In genomic region chr12:2783936-2784600, GRCh38 we compare ENCODE assay signal across 8 cellular contexts. TPM values are rescaled to one million over a fixed set of nuclear protein-coding genes. Genes with fewer than 3 reads are reported as not detected.
DNase-seq lines count a peak whose midpoint lies in the region; ATAC-seq and TF ChIP-seq lines count a peak whose summit lies in the region.

No MANE protein-coding gene starts in this region.

- peaks cover 9 to 13% (median 11%) of the 10 kb centered on the region in 4 donors for H3K4me1 Mint-ChIP-seq in CD4-positive, alpha-beta memory T cell
- H3K4me1 Mint-ChIP-seq in neural progenitor cell, result peaks cover 12% of the 10 kb centered on the region

- H3K27me3 ChIP-seq in CD4-positive, alpha-beta memory T cell (ENCODE audit: insufficient read depth, low read length), result no peaks in the 10 kb centered on the region
- peaks cover 10% of the 10 kb centered on the region for H3K27me3 ChIP-seq in HL-60 (ENCODE audit: insufficient read depth, poor library complexity, severe bottlenecking)
- peaks cover 37% of the 10 kb centered on the region for H3K27me3 ChIP-seq in PC-3 (ENCODE audit: low read length)
- peaks cover 35% of the 10 kb centered on the region for H3K27me3 ChIP-seq in neural progenitor cell
- no peaks in the 10 kb centered on the region for H3K27me3 ChIP-seq in upper lobe of left lung

- H3K4me1 ChIP-seq in CD4-positive, alpha-beta memory T cell (ENCODE audit: insufficient read depth, low read length), result peaks cover 9% of the 10 kb centered on the region
- H3K4me1 ChIP-seq in PC-3 (ENCODE audit: insufficient read depth, low read length) (peaks cover 5% of the 10 kb centered on the region; the same call in 1 of the 2 replicates), neural progenitor cell (peaks cover 5% of the 10 kb centered on the region), upper lobe of left lung (peaks cover 8 to 19% (median 10%) of the 10 kb centered on the region in 4 donors)

- H3K36me3 Mint-ChIP-seq in CD4-positive, alpha-beta memory T cell, result no peaks in the 10 kb centered on the region
- H3K36me3 Mint-ChIP-seq in neural progenitor cell, result no peaks in the 10 kb centered on the region

- no peaks in the 10 kb centered on the region for H3K36me3 ChIP-seq in CD4-positive, alpha-beta memory T cell (ENCODE audit: insufficient read depth, low read length)
- H3K36me3 ChIP-seq in PC-3 (ENCODE audit: low read depth, low read length) (no peaks in the 10 kb centered on the region), neural progenitor cell (no peaks in the 10 kb centered on the region), upper lobe of left lung (no peaks in the 10 kb centered on the region)

- H3K9me3 Mint-ChIP-seq in CD4-positive, alpha-beta memory T cell, result no peaks in the 10 kb centered on the region
- H3K9me3 Mint-ChIP-seq in neural progenitor cell, result no peaks in the 10 kb centered on the region

- CTCF ChIA-PET in CD4-positive, alpha-beta memory T cell (lab: Charles Lee; ENCODE audit: partially characterized antibody), result interaction anchor here (0.6 to 6.4 kb wide), 17 partner anchors 8 to 1600 kb away, joined by 3 to 121 read pairs (median 6); partner anchors contain the start of gene FKBP4
- CTCF ChIA-PET in PC-3 (lab: Charles Lee), result interaction anchor here (1.1 kb wide), 1 partner anchor 44 kb away, joined by 4 read pairs; no protein-coding TSS in a partner anchor

- TF ChIP-seq POLR2A in upper lobe of left lung (IDR thresholded peaks at IDR 0.05), result no peak

- BruUV-seq in PC-3 (replicated peaks; lab: Mats Ljungman, UMichigan), result no TSS peak

- POLR2A ChIA-PET in CD4-positive, alpha-beta memory T cell (lab: Charles Lee; ENCODE audit: partially characterized antibody), result interaction anchor here (0.5 to 1.9 kb wide), 6 partner anchors 10 to 103 kb away, joined by 3 to 6 read pairs (median 4); partner anchors contain the start of genes FKBP4 and ITFG2
- POLR2A ChIA-PET in PC-3 (lab: Charles Lee; ENCODE audit: unreplicated experiment), result no interaction called here

- DNase-seq in CD4-positive, alpha-beta memory T cell, result peak; percentile 38 to 51 (median 45)
- peak in 1 of 2 experiments; percentile 29 for DNase-seq in HL-60 (ENCODE audit: low read depth in 1 of 2, low spot score in 1 of 2)
- peak; percentile 59 for DNase-seq in PC-3
- DNase-seq in activated effector memory CD4-positive, alpha-beta T cell treated with anti-CD3 and anti-CD28 coated beads, Interleukin-2, amount 50 U/mL, for 16 hours, result peak; percentile 78
- peak; percentile 52 for DNase-seq in fibroblast of villous mesenchyme (ENCODE audit: low read depth)
- DNase-seq in neural progenitor cell (ENCODE audit: low spot score), result peak; percentile 80
- peak; percentile 72 to 73 for DNase-seq in upper lobe of left lung

- H3K4me3 ChIP-seq in CD4-positive, alpha-beta memory T cell (ENCODE audit: low read length in 2 of 2), result no peak overlapping the region
- H3K4me3 ChIP-seq in HL-60 (replicated peaks; ENCODE audit: insufficient read depth, low read length) (no peak overlapping the region; the same call in 1 of the 2 replicates), PC-3 (ENCODE audit: low read length) (peak overlapping the region; percentile 31), fibroblast of villous mesenchyme (ENCODE audit: low read depth, low read length) (no peak overlapping the region), neural progenitor cell (no peak overlapping the region), upper lobe of left lung (peak overlapping the region in 1 of 4 donors; percentile 25)

- H3K4me2 ChIP-seq in PC-3 (ENCODE audit: low read length) (peak overlapping the region; percentile 71), neural progenitor cell (no peak overlapping the region)

- peak overlapping the region in 3 of 7 donors; percentile 53 to 79 (median 55) for H3K27ac Mint-ChIP-seq in CD4-positive, alpha-beta memory T cell
- no peak overlapping the region for H3K27ac Mint-ChIP-seq in neural progenitor cell

- intact Hi-C loops in CD4-positive, alpha-beta memory T cell (cut with micrococcal nuclease), result loop anchor here (1.0 to 10.0 kb wide), 3 partner anchors 29 to 989 kb away; no protein-coding TSS in a partner anchor
- intact Hi-C loops in PC-3 (cut with micrococcal nuclease), result loop anchor here (1.0 kb wide), 1 partner anchor 44 kb away; no protein-coding TSS in a partner anchor

- no peaks in the 10 kb centered on the region for H3K9me2 ChIP-seq in PC-3 (replicated peaks; ENCODE audit: low read length)

- H3F3A ChIP-seq in PC-3 (ENCODE audit: low read length, unreplicated experiment) (no peaks in the 10 kb centered on the region), neural progenitor cell (ENCODE audit: low read depth) (peaks cover 6% of the 10 kb centered on the region)

- no peak for TF ChIP-seq EP300 in upper lobe of left lung (IDR thresholded peaks at IDR 0.05)

- H3K27me3 Mint-ChIP-seq in CD4-positive, alpha-beta memory T cell, result peaks cover 9 to 17% of the 10 kb centered on the region in 2 donors
- H3K27me3 Mint-ChIP-seq in neural progenitor cell (ENCODE audit: insufficient read depth, low read depth), result peaks cover 10% of the 10 kb centered on the region

- H3K9ac ChIP-seq in PC-3 (ENCODE audit: low read length) (no peak overlapping the region), neural progenitor cell (no peak overlapping the region)

- 11 to 25% methylated on average over 14 to 25 of the region's 25 CpGs for WGBS in upper lobe of left lung, 2 donors

- peak overlapping the region; percentile 70; the same call in 1 of the 2 replicates for H2AFZ ChIP-seq in PC-3 (ENCODE audit: low read length)
- H2AFZ ChIP-seq in neural progenitor cell (replicated peaks), result no peak overlapping the region

- H3K27ac ChIP-seq in CD4-positive, alpha-beta memory T cell (ENCODE audit: low read depth, low read length), result no peak overlapping the region
- H3K27ac ChIP-seq in HL-60 (replicated peaks), result no peak overlapping the region
- H3K27ac ChIP-seq in PC-3 (ENCODE audit: low read length), result no peak overlapping the region
- H3K27ac ChIP-seq in neural progenitor cell, result no peak overlapping the region
- no peak overlapping the region for H3K27ac ChIP-seq in upper lobe of left lung

- TF ChIP-seq CTCF in HL-60 (IDR thresholded peaks at IDR 0.05; ENCODE audit: insufficient read depth, low read length), result peak; percentile 89
- TF ChIP-seq CTCF in PC-3 (conservative IDR thresholded peaks at IDR 0.05; ENCODE audit: low read depth, low read length), result peak; percentile 88
- TF ChIP-seq CTCF in fibroblast of villous mesenchyme (IDR thresholded peaks at IDR 0.05; ENCODE audit: insufficient read depth, low read depth, low read length), result peak; percentile 92
- peak; percentile 87 for TF ChIP-seq CTCF in neural progenitor cell (IDR thresholded peaks at IDR 0.05)
- TF ChIP-seq CTCF in upper lobe of left lung (IDR thresholded peaks at IDR 0.05), result peak; percentile 72 to 88 (median 84)

- peak overlapping the region; percentile 70 to 92 (median 83) for H3K4me3 Mint-ChIP-seq in CD4-positive, alpha-beta memory T cell
- no peak overlapping the region for H3K4me3 Mint-ChIP-seq in neural progenitor cell

- H3K9me3 ChIP-seq in CD4-positive, alpha-beta memory T cell (ENCODE audit: control insufficient read depth in 1 of 2, low read length in 2 of 2), result no peaks in the 10 kb centered on the region
- H3K9me3 ChIP-seq in PC-3 (ENCODE audit: low read length) (no peaks in the 10 kb centered on the region), neural progenitor cell (ENCODE audit: low read depth) (no peaks in the 10 kb centered on the region), upper lobe of left lung (no peaks in the 10 kb centered on the region)

- H3K79me2 ChIP-seq in PC-3 (ENCODE audit: low read length), result no peaks in the 10 kb centered on the region
- no peaks in the 10 kb centered on the region for H3K79me2 ChIP-seq in neural progenitor cell (ENCODE audit: low read depth)

- ATAC-seq in PC-3 (peak; percentile 93), upper lobe of left lung (ENCODE audit: low FRiP score in 2 of 2) (peak; percentile 93 to 96), GM21515 (IDR thresholded peaks at IDR 0.05; ENCODE audit: unreplicated experiment) (no peak)

- H4K20me1 ChIP-seq in PC-3 (ENCODE audit: low read length) (no peaks in the 10 kb centered on the region), neural progenitor cell (ENCODE audit: low read depth) (no peaks in the 10 kb centered on the region)

RNA-seq across cellular contexts. Expression of gene FKBP4, which starts 10.7 kb away (rescaled TPM):
- total RNA-seq in CD4-positive, alpha-beta memory T cell, result 10 to 100 TPM; 51.3 to 53.3 TPM
- 10 to 100 TPM; 24.9 to 34.9 TPM for polyA plus RNA-seq in CD4-positive, alpha-beta memory T cell
- total RNA-seq in PC-3 (2014; rRNA removed) (162 and 188 TPM in 2 replicates), fibroblast of villous mesenchyme (25.4 and 51.8 TPM in 2 replicates), neural progenitor cell (ENCODE audit: low replicate concordance) (45.3 and 58.6 TPM in 2 replicates), upper lobe of left lung (10 to 100 TPM; 19.1 to 62.8 (median 29.8) TPM)

RNA-seq across cellular contexts. Expression of gene ITFG2, which starts 28.4 kb away (rescaled TPM):
- total RNA-seq in CD4-positive, alpha-beta memory T cell, result 100 to 1,000 TPM; 116 to 133 TPM
- polyA plus RNA-seq in CD4-positive, alpha-beta memory T cell, result 10 to 100 TPM; 45.8 to 47.1 TPM
- 12.8 and 13.8 TPM in 2 replicates for total RNA-seq in PC-3 (2014; rRNA removed)
- total RNA-seq in fibroblast of villous mesenchyme, result 21.2 and 22.2 TPM in 2 replicates
- total RNA-seq in neural progenitor cell (ENCODE audit: low replicate concordance), result 12.0 and 24.0 TPM in 2 replicates
- total RNA-seq in upper lobe of left lung, result 100 to 1,000 TPM in 1 of 6 donors, 10 to 100 TPM in 5; 34.0 to 388 (median 41.0) TPM

RNA-seq across cellular contexts. Expression of gene NRIP2, which starts 50.8 kb away (rescaled TPM):
- total RNA-seq in CD4-positive, alpha-beta memory T cell, result not detected
- polyA plus RNA-seq in CD4-positive, alpha-beta memory T cell, result 1 to 10 TPM in 1 of 2 donors, under 1 TPM in 1; 0.29 to 2.0 TPM
- total RNA-seq in PC-3 (2014; rRNA removed) (not detected in 2 replicates), fibroblast of villous mesenchyme (under 0.01 and 0.86 TPM in 2 replicates), neural progenitor cell (ENCODE audit: low replicate concordance) (0.09 and 0.65 TPM in 2 replicates), upper lobe of left lung (under 1 TPM in 2 of 6 donors, not detected in 4; 0.23 to 0.74 TPM)
